31 cellular contexts compared by ENCODE assay signal in the genomic region with DNA sequence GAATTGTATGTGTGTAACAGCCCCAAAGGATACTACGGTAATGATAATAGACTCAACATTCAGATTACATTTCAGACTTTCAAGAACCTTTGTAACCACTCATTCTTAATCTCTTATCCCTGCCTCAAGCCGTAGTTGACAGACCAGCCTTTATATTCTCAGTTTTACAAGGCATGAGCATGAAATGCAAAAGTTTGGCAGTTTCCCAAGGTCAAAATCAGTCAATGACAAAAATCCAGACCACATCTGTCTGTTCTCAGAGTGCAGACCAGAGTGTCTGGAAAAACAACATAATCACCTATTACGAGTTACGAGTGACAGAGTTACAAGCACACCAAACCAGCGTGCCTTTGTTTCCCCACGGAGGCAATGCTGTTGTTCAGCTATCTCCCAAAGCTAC.
"Had no signal": no experiment of that assay in that cellular context is flagged by ENCODE, and none has a peak within 500 bp of the region (broad histone marks: within the 10 kb centered on the region; RNA-seq: fewer than 3 reads in every experiment).

No MANE protein-coding gene starts in this region.

- DNase-seq: activated B cell treated with CpG ODN at 0.5 μM for 24 hours; activated CD4-positive, alpha-beta memory T cell treated with anti-CD3 and anti-CD28 coated beads for 36 hours; activated CD4-positive, alpha-beta T cell treated with anti-CD3 and anti-CD28 coated beads, Interleukin-2, amount 10 ng/mL, durations not matched to agents 24 days and 14 days; activated CD8-positive, alpha-beta memory T cell treated with anti-CD3 and anti-CD28 coated beads, Interleukin-2, amount 10 ng/mL, durations not matched to agents 7 days and 5 days; activated CD8-positive, alpha-beta memory T cell treated with anti-CD3 and anti-CD28 coated beads, Interleukin-2, amount 50 U/mL, for 4 hours; activated CD8-positive, alpha-beta T cell treated with anti-CD3 and anti-CD28 coated beads, Interleukin-2, amount 10 ng/mL, durations not matched to agents 7 days and 5 days; activated effector memory CD4-positive, alpha-beta T cell treated with anti-CD3 and anti-CD28 coated beads, Interleukin-2, amount 50 U/mL, for 16 hours; activated naive CD4-positive, alpha-beta T cell treated with anti-CD3 and anti-CD28 coated beads for 36 hours; activated naive CD8-positive, alpha-beta T cell treated with anti-CD3 and anti-CD28 coated beads, Interleukin-2, amount 10 ng/mL, durations not matched to agents 7 days and 5 days; activated T-cell treated with anti-CD3 and anti-CD28 coated beads, Interleukin-2, amount 50 U/mL, for 1 hour; activated T-cell treated with anti-CD3 and anti-CD28 coated beads, Interleukin-2, amount 50 U/mL, for 48 hours; central memory CD4-positive, alpha-beta T cell; cerebellar nuclear complex; colonic mucosa; effector CD8-positive, alpha-beta T cell; foreskin fibroblast; gastrocnemius medialis; T-helper 1 cell; T-helper 17 cell; T1000; WERI-Rb-1 had no signal

- H3K9me3 Mint-ChIP-seq: activated B cell treated with CpG ODN at 0.5 μM for 24 hours; activated CD4-positive, alpha-beta memory T cell treated with anti-CD3 and anti-CD28 coated beads for 36 hours; activated CD4-positive, alpha-beta T cell treated with anti-CD3 and anti-CD28 coated beads, Interleukin-2, amount 10 ng/mL, durations not matched to agents 24 days and 14 days; activated naive CD4-positive, alpha-beta T cell treated with anti-CD3 and anti-CD28 coated beads, Interleukin-2, amount 50 U/mL, for 24 hours; activated T-helper 1 cell treated with anti-CD3 and anti-CD28 coated beads, Interleukin-12 subunit alpha, Interleukin-12 subunit beta, Interleukin-2, Interleukin-4 antibody, amounts not matched to agents 30 ng/mL and 10 ng/mL and 1 ng/mL, durations not matched to agents 14 hours and 24 hours and 36 hours; activated T-helper 2 cell treated with anti-CD3 and anti-CD28 coated beads, Interferon-gamma antibody, Interleukin-2, Interleukin-4, amounts not matched to agents 10 μg/mL and 5 μg/mL and 100 μg/mL, durations not matched to agents 14 hours and 24 hours and 36 hours had no signal

- H3K27me3 Mint-ChIP-seq: activated B cell treated with CpG ODN at 0.5 μM for 24 hours; activated CD4-positive, alpha-beta memory T cell treated with anti-CD3 and anti-CD28 coated beads for 36 hours; activated CD4-positive, alpha-beta T cell treated with anti-CD3 and anti-CD28 coated beads, Interleukin-2, amount 10 ng/mL, durations not matched to agents 24 days and 14 days; activated CD8-positive, alpha-beta memory T cell treated with anti-CD3 and anti-CD28 coated beads, Interleukin-2, amount 10 ng/mL, durations not matched to agents 7 days and 5 days; activated naive CD4-positive, alpha-beta T cell treated with anti-CD3 and anti-CD28 coated beads, Interleukin-2, amount 50 U/mL, for 24 hours; activated naive CD8-positive, alpha-beta T cell treated with anti-CD3 and anti-CD28 coated beads, Interleukin-2, amount 10 ng/mL, durations not matched to agents 7 days and 5 days; brain; T-helper 17 cell had no signal

- H3K36me3 ChIP-seq: ascending aorta, breast epithelium, cardiac muscle cell, colonic mucosa, WERI-Rb-1 had no signal

- H3K4me3 Mint-ChIP-seq: activated B cell treated with CpG ODN at 0.5 μM for 24 hours; activated CD4-positive, alpha-beta memory T cell treated with anti-CD3 and anti-CD28 coated beads for 36 hours; activated CD4-positive, alpha-beta T cell treated with anti-CD3 and anti-CD28 coated beads, Interleukin-2, amount 10 ng/mL, durations not matched to agents 24 days and 14 days; activated CD8-positive, alpha-beta memory T cell treated with anti-CD3 and anti-CD28 coated beads, Interleukin-2, amount 10 ng/mL, durations not matched to agents 7 days and 5 days; activated CD8-positive, alpha-beta T cell treated with anti-CD3 and anti-CD28 coated beads, Interleukin-2, amount 10 ng/mL, durations not matched to agents 7 days and 5 days; activated naive CD4-positive, alpha-beta T cell treated with anti-CD3 and anti-CD28 coated beads for 36 hours; activated naive CD4-positive, alpha-beta T cell treated with anti-CD3 and anti-CD28 coated beads, Interleukin-2, amount 50 U/mL, for 24 hours; activated naive CD8-positive, alpha-beta T cell treated with anti-CD3 and anti-CD28 coated beads, Interleukin-2, amount 10 ng/mL, durations not matched to agents 7 days and 5 days; activated T-helper 1 cell treated with anti-CD3 and anti-CD28 coated beads, Interleukin-12 subunit alpha, Interleukin-12 subunit beta, Interleukin-2, Interleukin-4 antibody, amounts not matched to agents 30 ng/mL and 10 ng/mL and 1 ng/mL, durations not matched to agents 14 hours and 24 hours and 36 hours; brain; T-helper 17 cell; T-helper 2 cell treated with Interferon-gamma antibody and Interleukin-4, amounts not matched to agents 5 μg/mL and 100 μg/mL, for 36 hours had no signal

- H3K4me1 ChIP-seq: ascending aorta, breast epithelium, colonic mucosa, gastrocnemius medialis had no signal

- H3K27ac Mint-ChIP-seq: activated B cell treated with CpG ODN at 0.5 μM for 24 hours; activated CD4-positive, alpha-beta memory T cell treated with anti-CD3 and anti-CD28 coated beads for 36 hours; activated CD4-positive, alpha-beta T cell treated with anti-CD3 and anti-CD28 coated beads, Interleukin-2, amount 10 ng/mL, durations not matched to agents 24 days and 14 days; activated CD8-positive, alpha-beta memory T cell treated with anti-CD3 and anti-CD28 coated beads, Interleukin-2, amount 10 ng/mL, durations not matched to agents 7 days and 5 days; activated CD8-positive, alpha-beta T cell treated with anti-CD3 and anti-CD28 coated beads, Interleukin-2, amount 10 ng/mL, durations not matched to agents 7 days and 5 days; activated naive CD4-positive, alpha-beta T cell treated with anti-CD3 and anti-CD28 coated beads for 36 hours; activated naive CD4-positive, alpha-beta T cell treated with anti-CD3 and anti-CD28 coated beads, Interleukin-2, amount 50 U/mL, for 24 hours; activated naive CD8-positive, alpha-beta T cell treated with anti-CD3 and anti-CD28 coated beads, Interleukin-2, amount 10 ng/mL, durations not matched to agents 7 days and 5 days; activated T-helper 1 cell treated with anti-CD3 and anti-CD28 coated beads, Interleukin-12 subunit alpha, Interleukin-12 subunit beta, Interleukin-2, Interleukin-4 antibody, amounts not matched to agents 30 ng/mL and 10 ng/mL and 1 ng/mL, durations not matched to agents 14 hours and 24 hours and 36 hours; activated T-helper 2 cell treated with anti-CD3 and anti-CD28 coated beads, Interferon-gamma antibody, Interleukin-2, Interleukin-4, amounts not matched to agents 10 μg/mL and 5 μg/mL and 100 μg/mL, durations not matched to agents 14 hours and 24 hours and 36 hours; T-helper 2 cell treated with Interferon-gamma antibody and Interleukin-4, amounts not matched to agents 5 μg/mL and 100 μg/mL, for 36 hours had no signal

- ATAC-seq: activated CD4-positive, CD25-positive, alpha-beta regulatory T cell treated with anti-CD3 and anti-CD28 coated beads, Interleukin-2, amount 50 U/mL, for 24 hours; activated CD8-positive, alpha-beta memory T cell treated with anti-CD3 and anti-CD28 coated beads, Interleukin-2, amount 10 ng/mL, durations not matched to agents 7 days and 5 days; activated CD8-positive, alpha-beta T cell treated with anti-CD3 and anti-CD28 coated beads, Interleukin-2, amount 10 ng/mL, durations not matched to agents 7 days and 5 days; esophagus mucosa; gastrocnemius medialis; T-helper 17 cell had no signal

- H3K4me3 ChIP-seq: ascending aorta, breast epithelium, cardiac muscle cell, colonic mucosa, gastrocnemius medialis had no signal

- H3K9me3 ChIP-seq: ascending aorta, breast epithelium, colonic mucosa, gastrocnemius medialis had no signal

- H3K27ac ChIP-seq: ascending aorta, breast epithelium, cardiac muscle cell, colonic mucosa, gastrocnemius medialis, WERI-Rb-1 had no signal

- H3K4me1 Mint-ChIP-seq: activated B cell treated with CpG ODN at 0.5 μM for 24 hours; activated CD4-positive, alpha-beta T cell treated with anti-CD3 and anti-CD28 coated beads, Interleukin-2, amount 10 ng/mL, durations not matched to agents 24 days and 14 days; activated CD8-positive, alpha-beta memory T cell treated with anti-CD3 and anti-CD28 coated beads, Interleukin-2, amount 10 ng/mL, durations not matched to agents 7 days and 5 days; activated naive CD4-positive, alpha-beta T cell treated with anti-CD3 and anti-CD28 coated beads, Interleukin-2, amount 50 U/mL, for 24 hours; activated naive CD8-positive, alpha-beta T cell treated with anti-CD3 and anti-CD28 coated beads, Interleukin-2, amount 10 ng/mL, durations not matched to agents 7 days and 5 days; T-helper 17 cell had no signal

- H3K27me3 ChIP-seq: ascending aorta, breast epithelium, cardiac muscle cell, colonic mucosa, gastrocnemius medialis had no signal
